ENCODE assay signal across 8 cellular contexts in genomic region chr19:20661150-20661819, GRCh38. TPM values are rescaled to one million over a fixed set of nuclear protein-coding genes. Genes with fewer than 3 reads are reported as not detected.
DNase-seq lines count a peak whose midpoint lies in the region; ATAC-seq and TF ChIP-seq lines count a peak whose summit lies in the region.

TSS of gene ZNF626 (minus strand) at chr19:20661571. CDS start at chr19:20661446, 125 bp downstream.

- H3K27me3 ChIP-seq in neuronal stem cell (ENCODE audit: control insufficient read depth in 3 of 3, insufficient read depth in 3 of 3, low read depth in 1 of 3, low read length in 3 of 3) = no peaks in the 10 kb centered on the region

- H3K4me3 ChIP-seq in neuronal stem cell (ENCODE audit: low read length in 2 of 2) = peak within 1 kb of the TSS; percentile 89 to 92

- H3K27ac ChIP-seq in neuronal stem cell (replicated peaks; ENCODE audit: low read length) = peak within 1 kb of the TSS; percentile 63

- no peak within 1 kb of the TSS for H2BK15ac ChIP-seq in neuronal stem cell (ENCODE audit: low read length)

- peaks cover 37% of the 10 kb centered on the region for H3K36me3 Mint-ChIP-seq in activated naive CD4-positive, alpha-beta T cell treated with anti-CD3 and anti-CD28 coated beads, Interleukin-2, amount 50 U/mL, for 24 hours

- no peak within 1 kb of the TSS for H2BK5ac ChIP-seq in neuronal stem cell (ENCODE audit: low read length)

- DNase-seq in globus pallidus (ENCODE audit: low spot score) (peak; percentile 99), neuronal stem cell (ENCODE audit: low spot score) (peak; percentile 98), SKM-1 treated with dmso at 0.1 percent for 144 hours (lab: John Stamatoyannopoulos, UW; ENCODE audit: unreplicated experiment) (no peak)
- DNase-seq in stimulated activated naive CD8-positive, alpha-beta T cell treated with anti-CD3 and anti-CD28 coated beads, Interleukin-15, amount 100 ng/mL, for 72 hours = peak; percentile 88 to 95

- peak within 1 kb of the TSS; percentile 81 for H3K9ac ChIP-seq in neuronal stem cell (ENCODE audit: low read depth, low read length, poor library complexity)

- no peak within 1 kb of the TSS for H2BK120ac ChIP-seq in neuronal stem cell (ENCODE audit: low read depth, low read length)

- peak within 1 kb of the TSS; percentile 90 for H2AFZ ChIP-seq in neuronal stem cell (ENCODE audit: low read length)

- H2BK12ac ChIP-seq in neuronal stem cell (ENCODE audit: low read length) = peak within 1 kb of the TSS; percentile 94

- H3K9me3 ChIP-seq in neuronal stem cell (replicated peaks in 1 of 2; ENCODE audit: control insufficient read depth in 2 of 2, insufficient read depth in 1 of 2, low read depth in 1 of 2, low read length in 2 of 2) = peaks cover 5 to 59% of the 10 kb centered on the region in 2 donors

- H3K27me3 Mint-ChIP-seq in activated naive CD4-positive, alpha-beta T cell treated with anti-CD3 and anti-CD28 coated beads, Interleukin-2, amount 50 U/mL, for 24 hours = no peaks in the 10 kb centered on the region
- no peaks in the 10 kb centered on the region for H3K27me3 Mint-ChIP-seq in stimulated activated naive CD8-positive, alpha-beta T cell treated with anti-CD3 and anti-CD28 coated beads, Interleukin-15, amount 100 ng/mL, for 72 hours

- no peak within 1 kb of the TSS for H4K91ac ChIP-seq in neuronal stem cell (ENCODE audit: low read depth, low read length, poor library complexity)

- H3K4ac ChIP-seq in neuronal stem cell (ENCODE audit: low read length) = no peak within 1 kb of the TSS

- no peak within 1 kb of the TSS for H2AK5ac ChIP-seq in neuronal stem cell (ENCODE audit: low read depth, low read length)

- peaks cover 33% of the 10 kb centered on the region for H3K4me1 Mint-ChIP-seq in activated naive CD4-positive, alpha-beta T cell treated with anti-CD3 and anti-CD28 coated beads, Interleukin-2, amount 50 U/mL, for 24 hours
- H3K4me1 Mint-ChIP-seq in stimulated activated naive CD8-positive, alpha-beta T cell treated with anti-CD3 and anti-CD28 coated beads, Interleukin-15, amount 100 ng/mL, for 72 hours = peaks cover 14% of the 10 kb centered on the region

- no peak within 1 kb of the TSS for H3K23ac ChIP-seq in neuronal stem cell (ENCODE audit: low read depth, low read length, poor library complexity)

- H3K14ac ChIP-seq in neuronal stem cell (ENCODE audit: low read length) = peak within 1 kb of the TSS; percentile 38

- peak; percentile 55 for TF ChIP-seq POLR2A in Raji (IDR thresholded peaks at IDR 0.05; ENCODE audit: insufficient read depth, low read depth, low read length)

- peaks cover 21 to 43% of the 10 kb centered on the region in 2 donors for H3K36me3 ChIP-seq in neuronal stem cell (replicated peaks in 1 of 2; ENCODE audit: control insufficient read depth in 2 of 2, insufficient read depth in 2 of 2, low read length in 2 of 2)

- peaks cover 21% of the 10 kb centered on the region for H3K9me3 Mint-ChIP-seq in activated naive CD4-positive, alpha-beta T cell treated with anti-CD3 and anti-CD28 coated beads, Interleukin-2, amount 50 U/mL, for 24 hours
- H3K9me3 Mint-ChIP-seq in stimulated activated naive CD8-positive, alpha-beta T cell treated with anti-CD3 and anti-CD28 coated beads, Interleukin-15, amount 100 ng/mL, for 72 hours = peaks cover 33 to 62% of the 10 kb centered on the region in 2 donors

- WGBS in neuronal stem cell (ENCODE audit: extremely low coverage in 2 of 2, insufficient read length in 2 of 2, insufficient replicate concordance in 1 of 2), 2 donors = no CpG with 5 or more reads among the region's 25 CpGs

- H3K4me1 ChIP-seq in neuronal stem cell (ENCODE audit: control insufficient read depth in 2 of 2, insufficient read depth in 1 of 2, low read depth in 1 of 2, low read length in 2 of 2) = peaks cover 0 to 10% of the 10 kb centered on the region in 2 donors

- peak within 1 kb of the TSS; percentile 77 for H3K4me2 ChIP-seq in neuronal stem cell (ENCODE audit: insufficient read depth, low read length, poor library complexity, severe bottlenecking)

- H4K8ac ChIP-seq in neuronal stem cell (ENCODE audit: low read depth, low read length) = no peak within 1 kb of the TSS

- ATAC-seq in GM18858 (IDR thresholded peaks at IDR 0.05; ENCODE audit: unreplicated experiment) (peak; percentile 74), HG03196 (IDR thresholded peaks at IDR 0.05; ENCODE audit: unreplicated experiment) (peak; percentile 82)
- ATAC-seq in stimulated activated naive CD8-positive, alpha-beta T cell treated with anti-CD3 and anti-CD28 coated beads, Interleukin-15, amount 100 ng/mL, for 72 hours = peak; percentile 99

- peak within 1 kb of the TSS; percentile 96 for H3K4me3 Mint-ChIP-seq in activated naive CD4-positive, alpha-beta T cell treated with anti-CD3 and anti-CD28 coated beads, Interleukin-2, amount 50 U/mL, for 24 hours
- H3K4me3 Mint-ChIP-seq in stimulated activated naive CD8-positive, alpha-beta T cell treated with anti-CD3 and anti-CD28 coated beads, Interleukin-15, amount 100 ng/mL, for 72 hours = peak within 1 kb of the TSS; percentile 97 to 98

- peak within 1 kb of the TSS; percentile 93 for H3K27ac Mint-ChIP-seq in activated naive CD4-positive, alpha-beta T cell treated with anti-CD3 and anti-CD28 coated beads, Interleukin-2, amount 50 U/mL, for 24 hours
- H3K27ac Mint-ChIP-seq in stimulated activated naive CD8-positive, alpha-beta T cell treated with anti-CD3 and anti-CD28 coated beads, Interleukin-15, amount 100 ng/mL, for 72 hours = peak within 1 kb of the TSS; percentile 99

- peaks cover 9% of the 10 kb centered on the region for H3K79me1 ChIP-seq in neuronal stem cell (ENCODE audit: low read depth, low read length)

- H3K18ac ChIP-seq in neuronal stem cell (ENCODE audit: low read length) = peak within 1 kb of the TSS; percentile 85

RNA-seq across cellular contexts. Expression of gene ZNF626, which starts in this region (rescaled TPM):
- 10.6 TPM for polyA plus RNA-seq in neuronal stem cell (2013, experiment 1 of 2)
- 11.7 TPM for polyA plus RNA-seq in neuronal stem cell (2013, experiment 2 of 2)
